Comparison of ENCODE assay signal across 26 cellular contexts in genomic region chr10:24926549-24926948, GRCh38. TPM values are rescaled to one million over a fixed set of nuclear protein-coding genes. Genes with fewer than 3 reads are reported as not detected.
"Had no signal": no experiment of that assay in that cellular context is flagged by ENCODE, and none has a peak within 500 bp of the region (broad histone marks: within the 10 kb centered on the region; RNA-seq: fewer than 3 reads in every experiment).

No MANE protein-coding gene starts in this region.

- H3K4me1 ChIP-seq: body of pancreas had no signal

- H3K27ac ChIP-seq: ascending aorta, body of pancreas, VCaP had no signal

- FAIRE-seq: bronchial epithelial cell, RCC 7860 had no signal

- ATAC-seq: activated CD8-positive, alpha-beta T cell treated with anti-CD3 and anti-CD28 coated beads, Interleukin-2, amount 10 ng/mL, durations not matched to agents 7 days and 5 days; body of pancreas; PC-3; T-cell had no signal

- H3K36me3 ChIP-seq: ascending aorta had no signal

- H3K9me3 ChIP-seq: body of pancreas had no signal

- H3K27me3 ChIP-seq: ascending aorta, body of pancreas had no signal

- DNase-seq: activated CD4-positive, alpha-beta T cell treated with anti-CD3 and anti-CD28 coated beads for 48 hours; activated CD4-positive, alpha-beta T cell treated with anti-CD3 and anti-CD28 coated beads, Interleukin-2, amount 50 U/mL, for 4 hours; activated CD8-positive, alpha-beta memory T cell treated with anti-CD3 and anti-CD28 coated beads, Interleukin-2, amount 50 U/mL, for 48 hours; activated CD8-positive, alpha-beta T cell treated with anti-CD3 and anti-CD28 coated beads, Interleukin-2, amount 10 ng/mL, durations not matched to agents 7 days and 5 days; activated effector memory CD4-positive, alpha-beta T cell treated with Interleukin-2 at 50 U/mL for 16 hours; activated naive CD4-positive, alpha-beta T cell; activated T-cell treated with anti-CD3 and anti-CD28 coated beads, Interleukin-2, amount 50 U/mL, for 1 hour; body of pancreas; KG1; NCI-H1092; NCI-H1417; NCI-H1930; NCI-H2171 treated with DMSO at 0.1 percent for 48 hours; NCI-H226; NCI-H510A; NCI-H526 treated with DMSO at 0.1 percent for 48 hours; NCI-H82; NK-92 treated with Interleukin-12 subunit alpha and Interleukin-12 subunit beta, amount 100 ng/mL, for 24 hours; PC-3; SIG-M5; T-cell had no signal

- H3K4me3 ChIP-seq: ascending aorta, body of pancreas had no signal

RNA-seq across cellular contexts. Expression of gene PRTFDC1, which starts 25.9 kb away (rescaled TPM):
- total RNA-seq: MCF 10A had no signal
